34 cellular contexts compared by ENCODE assay signal in genomic region chr17:74072340-74072739, GRCh38.
"Had no signal": no experiment of that assay in that cellular context is flagged by ENCODE, and none has a peak within 500 bp of the region (broad histone marks: within the 10 kb centered on the region; RNA-seq: fewer than 3 reads in every experiment).

No MANE protein-coding gene starts in this region.

- H3K9ac ChIP-seq: KMS-11 had no signal

- H3K4me2 ChIP-seq: KMS-11 had no signal

- H3K4me3 ChIP-seq: MG63 had no signal

- H3K27ac ChIP-seq: KMS-11 had no signal

- DNase-seq: Karpas-422, Kasumi-1, MG63, MM.1S, MV-4-11, NCI-H1048, NCI-H1092, NCI-H1092 treated with DMSO at 0.1 percent for 48 hours, NCI-H1105, NCI-H1105 treated with DMSO at 0.1 percent for 48 hours, NCI-H1417, NCI-H1417 treated with DMSO at 0.1 percent for 48 hours, NCI-H1436, NCI-H1436 treated with DMSO at 0.1 percent for 48 hours, NCI-H146, NCI-H1694, NCI-H1694 treated with DMSO at 0.1 percent for 48 hours, NCI-H187, NCI-H187 treated with DMSO at 0.1 percent for 48 hours, NCI-H1930, NCI-H2029, NCI-H2029 treated with DMSO at 0.1 percent for 48 hours, NCI-H2081, NCI-H2081 treated with DMSO at 0.1 percent for 48 hours, NCI-H2107, NCI-H2171, NCI-H2171 treated with DMSO at 0.1 percent for 48 hours, NCI-H2227 treated with DMSO at 0.1 percent for 48 hours, NCI-H226, NCI-H345, NCI-H446, NCI-H446 treated with DMSO at 0.1 percent for 48 hours, NCI-H510A had no signal

- H3K9me3 ChIP-seq: MG63 had no signal

- H3K36me3 ChIP-seq: MG63 had no signal

- H3K27me3 ChIP-seq: MG63 had no signal
